In the genomic region with DNA sequence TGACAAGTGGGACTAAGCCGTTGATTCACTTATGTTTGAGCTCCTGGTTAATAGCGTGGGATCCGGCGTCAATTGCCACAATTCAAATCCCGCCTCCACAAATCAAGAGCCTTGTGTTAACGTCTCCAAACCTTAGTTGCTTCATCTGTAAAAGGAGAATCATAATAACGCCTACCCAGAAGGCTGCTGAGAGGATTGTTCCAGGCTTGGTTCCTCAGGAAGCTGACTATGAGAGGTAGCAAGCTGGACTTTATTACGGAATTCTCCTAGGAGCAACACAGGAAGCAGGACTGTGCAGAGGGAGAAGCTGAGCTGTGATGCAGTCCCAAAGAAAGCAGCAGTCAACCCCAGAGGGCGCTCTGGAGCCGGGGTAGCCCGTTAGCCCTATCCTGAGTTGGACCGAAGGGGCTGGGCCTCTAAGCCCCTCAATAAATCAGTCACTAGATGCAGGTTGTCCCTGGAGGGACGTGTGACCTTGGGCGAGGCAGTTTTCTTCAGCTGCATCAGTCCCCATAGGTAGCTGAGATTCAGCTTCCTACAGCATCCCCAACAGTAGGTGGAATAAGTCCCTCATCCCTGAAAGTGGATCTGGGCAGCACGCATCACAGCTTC, we compare ENCODE assay signal across 14 cellular contexts. TPM values are rescaled to one million over a fixed set of nuclear protein-coding genes. Genes with fewer than 3 reads are reported as not detected.
DNase-seq lines count a peak whose midpoint lies in the region; ATAC-seq, FAIRE-seq and TF ChIP-seq lines count a peak whose summit lies in the region.
"Had no signal": no experiment of that assay in that cellular context is flagged by ENCODE, and none has a peak within 500 bp of the region (broad histone marks: within the 10 kb centered on the region; RNA-seq: fewer than 3 reads in every experiment).

No MANE protein-coding gene starts in this region.

- no peaks in the 10 kb centered on the region for H3K9me1 ChIP-seq in endothelial cell of umbilical vein (replicated peaks; ENCODE audit: control insufficient read depth, extremely low read depth, insufficient read depth, low read length)

- no peaks in the 10 kb centered on the region for H3F3A ChIP-seq in PC-3 (ENCODE audit: low read length, unreplicated experiment)

- FAIRE-seq in endothelial cell of umbilical vein (lab: Jason Lieb, UNC): no peak

- BruUV-seq in PC-3 (replicated peaks; lab: Mats Ljungman, UMichigan): no TSS peak
- BruUV-seq in endothelial cell of umbilical vein (replicated peaks; lab: Mats Ljungman, UMichigan): no TSS peak

- H3K9ac ChIP-seq in PC-3 (ENCODE audit: low read length) (no peak overlapping the region), endothelial cell of umbilical vein (replicated peaks; ENCODE audit: extremely low read depth, insufficient read depth, low read length) (no peak overlapping the region)

- intact Hi-C loops in PC-3 (cut with micrococcal nuclease) (no loop called here), endothelial cell of umbilical vein (cut with micrococcal nuclease) (no loop called here), spleen (cut with DNase I; ENCODE audit: low total_unique reads) (no loop called here)

- dilution Hi-C loops in endothelial cell of umbilical vein (cut with MboI; ENCODE audit: extremely low pct_ligation_motif_present, low sequenced_read_pairs): no loop called here

- TF ChIP-seq CTCF in PC-3 (conservative IDR thresholded peaks at IDR 0.05; ENCODE audit: low read depth, low read length) (0 out of 2 replicates have a peak, but pooled peaks have one; percentile 12), endothelial cell of umbilical vein (IDR thresholded peaks at IDR 0.05; ENCODE audit: extremely low read depth in 1 of 2, insufficient read depth in 1 of 2, low read depth in 1 of 2, low read length in 2 of 2) (peak; percentile 9 to 26), spleen (IDR thresholded peaks at IDR 0.05 in 8 of 11, conservative IDR thresholded peaks at IDR 0.05 in 3 of 11) (no peak)

- CTCF ChIA-PET in PC-3 (lab: Charles Lee): no interaction called here
- CTCF ChIA-PET in endothelial cell of umbilical vein (lab: Charles Lee): interaction anchor here (0.8 to 1.9 kb wide), 6 partner anchors 16 to 215 kb away, joined by 3 to 7 read pairs (median 4); a partner anchor contains a TSS

- H3K27ac ChIP-seq in PC-3 (ENCODE audit: low read length) (no peak overlapping the region), endothelial cell of umbilical vein (ENCODE audit: insufficient read depth, low read depth, low read length) (no peak overlapping the region), spleen (no peak overlapping the region)
- H3K27ac ChIP-seq: skin epidermis had no signal

- H3K4me3 ChIP-seq in PC-3 (ENCODE audit: low read length) (no peak overlapping the region), endothelial cell of umbilical vein (replicated peaks in 1 of 3; ENCODE audit: insufficient read depth in 1 of 3, low read depth in 1 of 3, low read length in 3 of 3) (no peak overlapping the region), spleen (no peak overlapping the region)
- H3K4me3 ChIP-seq: lung, skin epidermis had no signal

- TF ChIP-seq POLR2A in endothelial cell of umbilical vein (IDR thresholded peaks at IDR 0.05; ENCODE audit: low read depth, low read length): no peak
- TF ChIP-seq POLR2A in spleen (IDR thresholded peaks at IDR 0.05): no peak
- TF ChIP-seq POLR2A in GM18505 (IDR thresholded peaks at IDR 0.05; ENCODE audit: borderline replicate concordance, extremely low read depth, insufficient read depth, insufficient read length): no peak

- H3K9me2 ChIP-seq in PC-3 (replicated peaks; ENCODE audit: low read length): no peaks in the 10 kb centered on the region

- no peak overlapping the region for H3K4me2 ChIP-seq in PC-3 (ENCODE audit: low read length)
- no peak overlapping the region for H3K4me2 ChIP-seq in endothelial cell of umbilical vein (ENCODE audit: insufficient read depth, low read length)

- ATAC-seq in PC-3: no peak
- ATAC-seq in esophagus mucosa: no peak
- ATAC-seq in GM18505 (IDR thresholded peaks at IDR 0.05; ENCODE audit: unreplicated experiment): no peak
- ATAC-seq: activated naive CD4-positive, alpha-beta T cell treated with anti-CD3 and anti-CD28 coated beads, Interleukin-2, amount 50 U/mL, for 72 hours; SK-N-SH treated with all-trans-retinoic acid at 6 μM for 48 hours had no signal

- H3K9me3 ChIP-seq in PC-3 (ENCODE audit: low read length) (peaks cover 14% of the 10 kb centered on the region), endothelial cell of umbilical vein (replicated peaks; ENCODE audit: control insufficient read depth, insufficient read depth, low read length) (no peaks in the 10 kb centered on the region), spleen (peaks cover 0 to 22% (median 14%) of the 10 kb centered on the region in 8 donors)

- DNase-seq in DMS53 (lab: John Stamatoyannopoulos, UW) (peak; percentile 19), DMS53 treated with DMSO at 0.1 percent for 48 hours (lab: John Stamatoyannopoulos, UW; ENCODE audit: unreplicated experiment) (no peak), PC-3 (no peak), endothelial cell of umbilical vein (ENCODE audit: low read depth, low spot score) (no peak), spleen (peak; percentile 39), NAMALWA (ENCODE audit: low spot score) (no peak)
- DNase-seq: 8988T, DMS 273 treated with DMSO at 0.1 percent for 48 hours had no signal

- H3K4me1 ChIP-seq in PC-3 (ENCODE audit: insufficient read depth, low read length): no peaks in the 10 kb centered on the region
- H3K4me1 ChIP-seq in endothelial cell of umbilical vein (ENCODE audit: control insufficient read depth, extremely low read depth, insufficient read depth, low read length): no peaks in the 10 kb centered on the region
- peaks cover 0 to 14% (median 0%) of the 10 kb centered on the region in 6 donors for H3K4me1 ChIP-seq in spleen

- POLR2A ChIA-PET in PC-3 (lab: Charles Lee; ENCODE audit: unreplicated experiment): no interaction called here
- POLR2A ChIA-PET in endothelial cell of umbilical vein (lab: Charles Lee): no interaction called here

- H2AFZ ChIP-seq in PC-3 (ENCODE audit: low read length): no peak overlapping the region
- no peak overlapping the region for H2AFZ ChIP-seq in endothelial cell of umbilical vein (ENCODE audit: low read depth, low read length)

- H3K27me3 ChIP-seq in PC-3 (ENCODE audit: low read length): no peaks in the 10 kb centered on the region
- peaks cover 0 to 2% of the 10 kb centered on the region in 2 experiments for H3K27me3 ChIP-seq in endothelial cell of umbilical vein (ENCODE audit: control insufficient read depth in 2 of 2, insufficient read depth in 2 of 2, low read length in 2 of 2)
- H3K27me3 ChIP-seq in spleen (replicated peaks in 1 of 7): no peaks in the 10 kb centered on the region

- H4K20me1 ChIP-seq in PC-3 (ENCODE audit: low read length): no peaks in the 10 kb centered on the region
- H4K20me1 ChIP-seq in endothelial cell of umbilical vein (replicated peaks; ENCODE audit: control insufficient read depth, extremely low read depth, insufficient read depth, low read length): no peaks in the 10 kb centered on the region

- H3K79me2 ChIP-seq in PC-3 (ENCODE audit: low read length) (no peaks in the 10 kb centered on the region), endothelial cell of umbilical vein (ENCODE audit: control insufficient read depth, insufficient read depth, low read length) (no peaks in the 10 kb centered on the region)

- H3K36me3 ChIP-seq in PC-3 (ENCODE audit: low read depth, low read length) (no peaks in the 10 kb centered on the region), endothelial cell of umbilical vein (ENCODE audit: control insufficient read depth in 2 of 2, extremely low read depth in 1 of 2, insufficient read depth in 2 of 2, low read length in 2 of 2) (no peaks in the 10 kb centered on the region), spleen (no peaks in the 10 kb centered on the region)

- WGBS in spleen, 5 donors: 72 to 80% (median 75%) methylated on average over 14 to 15 of the region's 15 CpGs

TF ChIP-seq in endothelial cell of umbilical vein, 7 proteins besides CTCF, POLR2A, EP300 and RAD21:
- TF ChIP-seq GATA2 (IDR thresholded peaks at IDR 0.05; ENCODE audit: insufficient read depth, insufficient read length, low read depth, low read length) (no peak), JUN (IDR thresholded peaks at IDR 0.05; ENCODE audit: borderline replicate concordance, insufficient read depth, insufficient read length, low read depth) (no peak)

RNA-seq across cellular contexts. Expression of a gene that starts 6.9 kb away (rescaled TPM):
- total RNA-seq in PC-3 (2014; rRNA removed) (47.1 and 47.6 TPM in 2 replicates), endothelial cell of umbilical vein (65.4 and 66.7 TPM in 2 replicates), spleen (10 to 100 TPM; 15.1 to 36.0 (median 18.3) TPM), esophagus mucosa (59.7 TPM)
- polyA plus RNA-seq in endothelial cell of umbilical vein (22.3 and 25.2 TPM in 2 replicates), spleen (1 to 10 TPM; 2.1 to 7.2 (median 3.5) TPM)
- 23.7 and 25.2 TPM in 2 replicates for polyA plus RNA-seq in endothelial cell of umbilical vein (2011; cell fraction: cytosol; rRNA removed)
- 17.6 and 19.2 TPM in 2 replicates for polyA plus RNA-seq in endothelial cell of umbilical vein (2011; cell fraction: nucleus; rRNA removed)
- 73.5 and 76.5 TPM in 2 replicates for polyA plus RNA-seq in endothelial cell of umbilical vein (2012)
- 7.7 and 9.1 TPM in 2 replicates for polyA minus RNA-seq in endothelial cell of umbilical vein
- polyA minus RNA-seq in endothelial cell of umbilical vein (2011; cell fraction: cytosol; rRNA and poly(A)+ RNA removed): 8.4 TPM
- 7.2 and 11.8 TPM in 2 replicates for polyA minus RNA-seq in endothelial cell of umbilical vein (2011; cell fraction: nucleus; rRNA and poly(A)+ RNA removed)

RNA-seq across cellular contexts. Expression of a gene that starts 47.6 kb away (rescaled TPM):
- 42.8 and 46.6 TPM in 2 replicates for total RNA-seq in PC-3 (2014; rRNA removed)
- total RNA-seq in endothelial cell of umbilical vein: 150 and 154 TPM in 2 replicates
- polyA plus RNA-seq in endothelial cell of umbilical vein: 45.4 and 57.7 TPM in 2 replicates
- polyA plus RNA-seq in endothelial cell of umbilical vein (2011; cell fraction: cytosol; rRNA removed): 49.7 and 56.0 TPM in 2 replicates
- 316 and 423 TPM in 2 replicates for polyA plus RNA-seq in endothelial cell of umbilical vein (2011; cell fraction: nucleus; rRNA removed)
- polyA plus RNA-seq in endothelial cell of umbilical vein (2012): 110 and 129 TPM in 2 replicates
- 63.3 and 70.9 TPM in 2 replicates for polyA minus RNA-seq in endothelial cell of umbilical vein
- polyA minus RNA-seq in endothelial cell of umbilical vein (2011; cell fraction: cytosol; rRNA and poly(A)+ RNA removed): 42.9 TPM
- 70.5 and 125 TPM in 2 replicates for polyA minus RNA-seq in endothelial cell of umbilical vein (2011; cell fraction: nucleus; rRNA and poly(A)+ RNA removed)
- 100 to 1,000 TPM in 6 of 7 donors, 10 to 100 TPM in 1; 83.3 to 126 (median 115) TPM for total RNA-seq in spleen
- polyA plus RNA-seq in spleen: 10 to 100 TPM; 54.1 to 81.5 (median 80.7) TPM
- total RNA-seq in esophagus mucosa: 90.8 TPM

Comparison
In these comparisons a context has a peak if more than half of its experiments do, and no peak if none do; other contexts are left out.
1. DNase-seq: peak in DMS53 (single experiment) and spleen (single experiment); none in DMS53 treated with DMSO at 0.1 percent for 48 hours (single experiment), PC-3 (single experiment), endothelial cell of umbilical vein (single experiment) and NAMALWA (single experiment).
2. CTCF ChIP-seq: peak in PC-3 (single experiment) and endothelial cell of umbilical vein (2 of 2); none in spleen (0 of 11).